1 cellular context compared by ENCODE assay signal in the genomic region with DNA sequence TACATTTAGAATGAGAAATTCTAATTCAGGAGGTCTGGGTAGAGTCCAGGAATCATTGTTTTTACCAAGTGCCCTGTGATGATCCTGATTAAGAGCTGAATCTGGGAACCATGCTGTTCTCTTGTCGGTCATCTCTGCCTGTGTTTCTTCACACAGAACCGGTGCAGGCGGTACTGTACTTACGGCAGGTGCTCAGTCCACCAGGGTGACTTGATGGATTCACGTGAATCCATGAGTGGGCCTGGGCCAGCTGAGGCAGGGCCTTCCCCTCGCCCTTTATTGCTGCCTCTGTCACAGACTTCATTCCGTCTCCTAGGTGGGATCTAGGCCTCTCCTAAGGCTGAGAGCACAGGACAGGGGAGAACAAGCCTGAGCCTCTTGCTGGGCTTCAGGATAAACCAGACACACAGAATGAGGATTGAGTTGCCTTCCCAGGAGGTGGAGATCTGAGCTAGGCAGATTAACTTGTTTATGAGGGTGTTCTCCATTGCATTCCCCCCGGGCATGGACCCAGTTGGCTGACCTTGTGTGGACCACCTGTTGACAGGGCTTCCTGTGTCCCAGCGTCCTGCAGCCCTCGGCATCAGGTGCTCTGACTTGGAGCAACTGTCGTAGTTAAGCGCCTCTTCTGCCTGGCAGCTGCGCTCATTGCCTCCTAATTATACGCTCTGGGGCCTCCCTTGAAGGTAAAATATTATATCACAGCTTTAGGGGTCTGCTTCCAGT.
TF ChIP-seq lines count a peak whose summit lies in the region.

No MANE protein-coding gene starts in this region.

TF ChIP-seq in H1, 55 proteins besides CTCF, POLR2A, EP300 and RAD21:
- TF ChIP-seq NANOG (IDR thresholded peaks at IDR 0.05; ENCODE audit: insufficient read depth, low read depth, low read length, poor library complexity, severe bottlenecking): no peak
